ENCODE assay signal across 14 cellular contexts in the genomic region with DNA sequence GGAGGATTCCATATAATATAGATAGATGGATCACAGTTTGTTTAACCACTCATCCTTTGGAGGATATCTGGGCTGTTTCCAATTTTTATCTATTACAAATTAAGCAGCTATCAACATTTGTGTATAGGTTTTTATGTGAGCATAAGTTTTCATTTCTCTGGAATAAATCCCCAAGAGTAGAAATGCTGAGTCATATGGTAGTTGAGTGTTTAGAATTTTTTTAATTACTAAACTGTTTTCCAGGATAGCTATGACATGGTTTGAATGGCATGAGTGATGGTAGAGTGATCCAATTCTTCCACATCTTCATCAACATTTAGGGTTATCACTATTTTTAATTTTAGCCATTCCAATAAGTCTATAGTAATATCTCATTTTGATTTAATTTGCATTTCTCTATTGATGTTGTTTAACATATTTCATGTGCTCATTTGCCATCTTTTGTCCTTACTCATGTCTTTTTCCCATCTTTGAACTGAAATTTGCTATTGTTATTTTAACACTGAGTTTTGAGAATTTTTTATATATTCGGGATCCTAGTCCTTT. TPM values are rescaled to one million over a fixed set of nuclear protein-coding genes. Genes with fewer than 3 reads are reported as not detected.
"Had no signal": no experiment of that assay in that cellular context is flagged by ENCODE, and none has a peak within 500 bp of the region (broad histone marks: within the 10 kb centered on the region; RNA-seq: fewer than 3 reads in every experiment).

No MANE protein-coding gene starts in this region.

- ATAC-seq: activated CD4-positive, CD25-positive, alpha-beta regulatory T cell treated with anti-CD3 and anti-CD28 coated beads, Interleukin-2, amount 50 U/mL, for 24 hours; gastrocnemius medialis; stimulated activated naive CD8-positive, alpha-beta T cell treated with anti-CD3 and anti-CD28 coated beads, Interleukin-15, Interleukin-2, amounts not matched to agents 100 U/mL and 50 U/mL, for 24 hours had no signal

- H3K27ac ChIP-seq: adrenal gland, gastrocnemius medialis, hepatocyte, upper lobe of left lung had no signal

- H3K79me2 ChIP-seq: hepatocyte had no signal

- H3K4me2 ChIP-seq: hepatocyte had no signal

- H3K9me3 ChIP-seq: adrenal gland, gastrocnemius medialis, upper lobe of left lung had no signal

- H3K4me1 ChIP-seq: adrenal gland, gastrocnemius medialis, upper lobe of left lung had no signal

- H3K4me3 ChIP-seq: adrenal gland, gastrocnemius medialis, hepatocyte, upper lobe of left lung had no signal

- DNase-seq: activated naive CD4-positive, alpha-beta T cell treated with anti-CD3 and anti-CD28 coated beads, Interleukin-2, amount 50 U/mL, for 16 hours; adrenal gland; dermis blood vessel endothelial cell; gastrocnemius medialis; kidney glomerular epithelial cell; stimulated activated CD4-positive, alpha-beta T cell treated with anti-CD3 and anti-CD28 coated beads, Interleukin-4, amount 100 ng/mL, for 1 hour; stimulated activated CD8-positive, alpha-beta memory T cell treated with anti-CD3 and anti-CD28 coated beads, Interleukin-4, amount 100 ng/mL, for 48 hours; stimulated activated naive CD8-positive, alpha-beta T cell treated with anti-CD3 and anti-CD28 coated beads, Interleukin-15, Interleukin-2, amounts not matched to agents 100 U/mL and 50 U/mL, for 24 hours; upper lobe of left lung had no signal

- H3K27me3 ChIP-seq: adrenal gland, gastrocnemius medialis, hepatocyte, upper lobe of left lung had no signal

- H3K36me3 ChIP-seq: adrenal gland, gastrocnemius medialis, upper lobe of left lung had no signal

- H2AFZ ChIP-seq: hepatocyte had no signal

RNA-seq across cellular contexts. Expression of a gene that starts 31.4 kb away (rescaled TPM):
- total RNA-seq: osteocyte; T-helper 2 cell treated with Interferon-gamma antibody and Interleukin-4, amounts not matched to agents 100 ng/mL and 5 ng/mL, for 36 hours had no signal
- polyA plus RNA-seq: neural cell had no signal
